Comparison of ENCODE assay signal across 1 cellular context in the genomic region with DNA sequence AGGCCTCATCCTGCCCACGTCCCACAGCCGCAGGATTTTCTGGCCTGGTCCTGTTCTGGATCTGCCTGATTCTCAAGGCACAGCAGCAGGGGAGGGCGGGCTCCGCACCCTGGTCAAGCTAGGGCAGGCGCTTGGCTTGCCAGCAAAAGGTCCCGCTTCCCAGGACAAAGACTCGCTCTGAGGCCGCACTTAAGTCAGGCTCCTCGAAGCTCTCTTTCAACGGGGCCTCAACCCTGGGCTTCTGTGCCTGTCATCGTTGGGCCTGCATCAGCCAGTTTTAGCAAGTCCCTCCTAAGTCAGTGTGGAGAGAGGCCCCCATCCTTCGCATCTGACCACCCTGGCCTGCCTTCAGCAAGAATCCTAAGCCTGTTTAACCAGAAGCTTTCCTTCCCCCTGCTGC.
TF ChIP-seq lines count a peak whose summit lies in the region.

No MANE protein-coding gene starts in this region.

TF ChIP-seq in H1, 55 proteins besides CTCF, POLR2A, EP300 and RAD21:
- TF ChIP-seq, protein P1, sequence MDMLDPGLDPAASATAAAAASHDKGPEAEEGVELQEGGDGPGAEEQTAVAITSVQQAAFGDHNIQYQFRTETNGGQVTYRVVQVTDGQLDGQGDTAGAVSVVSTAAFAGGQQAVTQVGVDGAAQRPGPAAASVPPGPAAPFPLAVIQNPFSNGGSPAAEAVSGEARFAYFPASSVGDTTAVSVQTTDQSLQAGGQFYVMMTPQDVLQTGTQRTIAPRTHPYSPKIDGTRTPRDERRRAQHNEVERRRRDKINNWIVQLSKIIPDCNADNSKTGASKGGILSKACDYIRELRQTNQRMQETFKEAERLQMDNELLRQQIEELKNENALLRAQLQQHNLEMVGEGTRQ (IDR thresholded peaks at IDR 0.05; ENCODE audit: low read length): no peak
- TF ChIP-seq SP1 (IDR thresholded peaks at IDR 0.05; ENCODE audit: low read depth, low read length): no peak
- no peak for TF ChIP-seq CEBPB (IDR thresholded peaks at IDR 0.05; ENCODE audit: low read depth, low read length)
- TF ChIP-seq CBX8 (IDR thresholded peaks at IDR 0.05; ENCODE audit: borderline replicate concordance, low read depth, low read length): no peak
- TF ChIP-seq POLR2AphosphoS5 (IDR thresholded peaks at IDR 0.05; ENCODE audit: low read depth, low read length): no peak
- no peak for TF ChIP-seq MAFK (IDR thresholded peaks at IDR 0.05; ENCODE audit: low read depth, low read length)
- TF ChIP-seq JUN (IDR thresholded peaks at IDR 0.05; ENCODE audit: low read depth, low read length): no peak
- TF ChIP-seq YY1 (IDR thresholded peaks at IDR 0.05; ENCODE audit: low read depth, low read length): no peak
